Comparison of ENCODE assay signal across 1 cellular context in the genomic region with DNA sequence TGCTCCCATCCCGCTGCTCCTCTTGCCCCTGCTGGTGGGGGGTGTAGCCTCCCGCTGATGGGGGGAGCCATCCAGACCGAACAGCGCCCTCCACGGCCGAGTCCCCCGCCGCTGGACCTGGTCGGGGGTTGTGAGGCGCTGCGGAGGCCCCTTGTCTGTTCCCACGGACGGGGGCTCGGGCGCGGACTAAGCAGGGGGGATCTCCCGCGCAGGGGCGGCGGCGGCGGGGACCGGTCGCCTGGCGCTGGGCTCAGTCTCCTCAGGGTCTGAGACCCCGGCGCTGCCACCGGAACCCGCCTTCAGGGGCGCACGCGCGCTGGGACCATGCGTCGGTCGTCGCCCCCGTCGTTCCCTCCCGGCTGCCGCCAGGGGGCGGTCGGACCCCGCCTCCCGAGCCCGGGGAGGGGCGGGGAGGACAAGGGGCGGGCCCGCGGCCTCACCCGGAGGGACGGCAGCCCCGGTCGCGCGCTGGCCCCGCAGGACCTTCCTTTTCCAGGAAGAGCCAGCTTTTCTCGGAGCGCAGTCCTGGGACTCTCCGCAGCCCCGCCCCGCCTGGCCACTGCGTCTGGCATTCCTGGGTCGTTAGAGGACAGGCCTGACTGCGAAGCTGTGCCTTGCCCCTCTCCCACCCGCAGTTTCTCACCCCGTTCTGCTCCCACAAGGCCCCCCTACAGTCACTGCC.
TF ChIP-seq lines count a peak whose summit lies in the region.

No MANE protein-coding gene starts in this region.

TF ChIP-seq in HepG2, 621 proteins besides CTCF, POLR2A, EP300 and RAD21 (continued from another document and continues in another):
- TF ChIP-seq, protein P1, sequence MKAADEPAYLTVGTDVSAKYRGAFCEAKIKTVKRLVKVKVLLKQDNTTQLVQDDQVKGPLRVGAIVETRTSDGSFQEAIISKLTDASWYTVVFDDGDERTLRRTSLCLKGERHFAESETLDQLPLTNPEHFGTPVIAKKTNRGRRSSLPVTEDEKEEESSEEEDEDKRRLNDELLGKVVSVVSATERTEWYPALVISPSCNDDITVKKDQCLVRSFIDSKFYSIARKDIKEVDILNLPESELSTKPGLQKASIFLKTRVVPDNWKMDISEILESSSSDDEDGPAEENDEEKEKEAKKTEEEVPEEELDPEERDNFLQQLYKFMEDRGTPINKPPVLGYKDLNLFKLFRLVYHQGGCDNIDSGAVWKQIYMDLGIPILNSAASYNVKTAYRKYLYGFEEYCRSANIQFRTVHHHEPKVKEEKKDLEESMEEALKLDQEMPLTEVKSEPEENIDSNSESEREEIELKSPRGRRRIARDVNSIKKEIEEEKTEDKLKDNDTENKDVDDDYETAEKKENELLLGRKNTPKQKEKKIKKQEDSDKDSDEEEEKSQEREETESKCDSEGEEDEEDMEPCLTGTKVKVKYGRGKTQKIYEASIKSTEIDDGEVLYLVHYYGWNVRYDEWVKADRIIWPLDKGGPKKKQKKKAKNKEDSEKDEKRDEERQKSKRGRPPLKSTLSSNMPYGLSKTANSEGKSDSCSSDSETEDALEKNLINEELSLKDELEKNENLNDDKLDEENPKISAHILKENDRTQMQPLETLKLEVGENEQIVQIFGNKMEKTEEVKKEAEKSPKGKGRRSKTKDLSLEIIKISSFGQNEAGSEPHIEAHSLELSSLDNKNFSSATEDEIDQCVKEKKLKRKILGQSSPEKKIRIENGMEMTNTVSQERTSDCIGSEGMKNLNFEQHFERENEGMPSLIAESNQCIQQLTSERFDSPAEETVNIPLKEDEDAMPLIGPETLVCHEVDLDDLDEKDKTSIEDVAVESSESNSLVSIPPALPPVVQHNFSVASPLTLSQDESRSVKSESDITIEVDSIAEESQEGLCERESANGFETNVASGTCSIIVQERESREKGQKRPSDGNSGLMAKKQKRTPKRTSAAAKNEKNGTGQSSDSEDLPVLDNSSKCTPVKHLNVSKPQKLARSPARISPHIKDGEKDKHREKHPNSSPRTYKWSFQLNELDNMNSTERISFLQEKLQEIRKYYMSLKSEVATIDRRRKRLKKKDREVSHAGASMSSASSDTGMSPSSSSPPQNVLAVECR (CRISPR knock-in tag; IDR thresholded peaks at IDR 0.05; ENCODE audit: borderline replicate concordance): peak; percentile 78; the same call in 1 of the 2 replicates
- TF ChIP-seq GATAD1 (CRISPR knock-in tag; IDR thresholded peaks at IDR 0.05): peak; percentile 78
- TF ChIP-seq NFYC (CRISPR knock-in tag; IDR thresholded peaks at IDR 0.05): no peak
- no peak for TF ChIP-seq ZC3H4 (CRISPR knock-in tag; IDR thresholded peaks at IDR 0.05; ENCODE audit: borderline replicate concordance)
- TF ChIP-seq MED13 (CRISPR knock-in tag; IDR thresholded peaks at IDR 0.05): no peak
- no peak for TF ChIP-seq ZBTB37 (CRISPR knock-in tag; IDR thresholded peaks at IDR 0.05)
- TF ChIP-seq RXRB (CRISPR knock-in tag; IDR thresholded peaks at IDR 0.05; ENCODE audit: borderline replicate concordance): peak; percentile 79
- peak; percentile 83; the same call in 1 of the 2 replicates for TF ChIP-seq EED (CRISPR knock-in tag; IDR thresholded peaks at IDR 0.05)
- TF ChIP-seq, protein P2, sequence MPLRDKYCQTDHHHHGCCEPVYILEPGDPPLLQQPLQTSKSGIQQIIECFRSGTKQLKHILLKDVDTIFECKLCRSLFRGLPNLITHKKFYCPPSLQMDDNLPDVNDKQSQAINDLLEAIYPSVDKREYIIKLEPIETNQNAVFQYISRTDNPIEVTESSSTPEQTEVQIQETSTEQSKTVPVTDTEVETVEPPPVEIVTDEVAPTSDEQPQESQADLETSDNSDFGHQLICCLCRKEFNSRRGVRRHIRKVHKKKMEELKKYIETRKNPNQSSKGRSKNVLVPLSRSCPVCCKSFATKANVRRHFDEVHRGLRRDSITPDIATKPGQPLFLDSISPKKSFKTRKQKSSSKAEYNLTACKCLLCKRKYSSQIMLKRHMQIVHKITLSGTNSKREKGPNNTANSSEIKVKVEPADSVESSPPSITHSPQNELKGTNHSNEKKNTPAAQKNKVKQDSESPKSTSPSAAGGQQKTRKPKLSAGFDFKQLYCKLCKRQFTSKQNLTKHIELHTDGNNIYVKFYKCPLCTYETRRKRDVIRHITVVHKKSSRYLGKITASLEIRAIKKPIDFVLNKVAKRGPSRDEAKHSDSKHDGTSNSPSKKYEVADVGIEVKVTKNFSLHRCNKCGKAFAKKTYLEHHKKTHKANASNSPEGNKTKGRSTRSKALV (CRISPR knock-in tag; IDR thresholded peaks at IDR 0.05): no peak; the same call in 1 of the 2 replicates
- TF ChIP-seq FOXJ3 (CRISPR knock-in tag; IDR thresholded peaks at IDR 0.05; ENCODE audit: borderline replicate concordance): no peak
- TF ChIP-seq SMARCC2 (IDR thresholded peaks at IDR 0.05): no peak
- TF ChIP-seq ZNF260 (CRISPR knock-in tag; IDR thresholded peaks at IDR 0.05; ENCODE audit: borderline replicate concordance, low read depth): 0 out of 2 replicates have a peak, but pooled peaks have one; percentile 27
- no peak for TF ChIP-seq FOXO4 (CRISPR knock-in tag; conservative IDR thresholded peaks at IDR 0.05)
- no peak for TF ChIP-seq DDIT3 (CRISPR knock-in tag; IDR thresholded peaks at IDR 0.05)
- no peak for TF ChIP-seq SRF (IDR thresholded peaks at IDR 0.05; ENCODE audit: low read depth, low read length)
- TF ChIP-seq ZNF674 (CRISPR knock-in tag; IDR thresholded peaks at IDR 0.05; ENCODE audit: low read depth): no peak
- TF ChIP-seq ZNF747 (CRISPR knock-in tag; IDR thresholded peaks at IDR 0.05; ENCODE audit: borderline replicate concordance): no peak; the same call in 1 of the 2 replicates
- no peak for TF ChIP-seq ATF3 (CRISPR knock-in tag; IDR thresholded peaks at IDR 0.05)
- TF ChIP-seq ZNF510 (CRISPR knock-in tag; IDR thresholded peaks at IDR 0.05; ENCODE audit: low read depth): no peak
- peak; percentile 37; the same call in 1 of the 2 replicates for TF ChIP-seq ZNF773 (CRISPR knock-in tag; IDR thresholded peaks at IDR 0.05; ENCODE audit: borderline replicate concordance)
- no peak for TF ChIP-seq SMYD3 (CRISPR knock-in tag; IDR thresholded peaks at IDR 0.05)
- TF ChIP-seq RERE (CRISPR knock-in tag; IDR thresholded peaks at IDR 0.05; ENCODE audit: low read depth): no peak
- TF ChIP-seq ZHX2 (IDR thresholded peaks at IDR 0.05; ENCODE audit: low read depth): no peak
- no peak for TF ChIP-seq ZHX2 (CRISPR knock-in tag; IDR thresholded peaks at IDR 0.05; ENCODE audit: borderline replicate concordance)
- no peak for TF ChIP-seq HMGA1 (CRISPR knock-in tag; conservative IDR thresholded peaks at IDR 0.05)
